29 cellular contexts compared by ENCODE assay signal in the genomic region with DNA sequence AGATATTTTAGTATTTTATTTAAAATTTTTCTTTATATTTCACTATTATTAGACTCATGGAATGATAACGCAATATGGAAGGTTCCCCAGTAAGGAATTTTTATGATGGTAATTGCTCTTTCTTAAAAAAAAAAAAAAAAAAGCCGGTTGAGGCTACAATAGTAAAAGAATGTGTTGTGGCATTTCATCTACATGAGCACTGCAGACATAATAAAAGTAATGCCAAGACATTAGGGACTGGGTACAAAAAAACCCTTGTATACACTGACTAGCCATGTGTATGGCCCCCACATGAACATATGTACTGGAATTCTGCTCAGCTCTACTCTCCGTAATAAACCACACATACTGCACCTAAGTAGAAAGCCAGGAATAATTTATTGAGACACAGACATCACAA.
DNase-seq lines count a peak whose midpoint lies in the region; ATAC-seq and TF ChIP-seq lines count a peak whose summit lies in the region.
"Had no signal": no experiment of that assay in that cellular context is flagged by ENCODE, and none has a peak within 500 bp of the region (broad histone marks: within the 10 kb centered on the region; RNA-seq: fewer than 3 reads in every experiment).

No MANE protein-coding gene starts in this region.

- no peaks in the 10 kb centered on the region for H3K36me3 ChIP-seq in CD4-positive, alpha-beta memory T cell (ENCODE audit: insufficient read depth, low read length)
- H3K36me3 ChIP-seq: left lung, MG63, sigmoid colon, SJSA1 had no signal

- DNase-seq in GM03348 (ENCODE audit: low spot score) (peak; percentile 40), amniotic epithelial cell (ENCODE audit: low read depth) (peak; percentile 7), fibroblast of villous mesenchyme (ENCODE audit: low read depth) (peak; percentile 23), left ventricle myocardium superior (no peak), putamen (ENCODE audit: low spot score) (no peak)
- no peak for DNase-seq in CD4-positive, alpha-beta memory T cell
- DNase-seq in stimulated activated CD4-positive, alpha-beta T cell treated with anti-CD3 and anti-CD28 coated beads, Interleukin-2, amount 100 ng/mL, for 24 hours, result no peak
- DNase-seq: activated CD4-positive, alpha-beta T cell treated with anti-CD3 and anti-CD28 coated beads, Interleukin-2, amount 50 U/mL, for 1 hour; activated CD4-positive, CD25-positive, alpha-beta regulatory T cell; activated effector memory CD4-positive, alpha-beta T cell treated with anti-CD3 and anti-CD28 coated beads, Interleukin-2, amount 50 U/mL, for 16 hours; activated T-cell treated with anti-CD3 and anti-CD28 coated beads, Interleukin-2, amount 50 U/mL, for 24 hours; aorta; CD4-positive, CD25-positive, alpha-beta regulatory T cell; cerebellar nuclear complex; DND-41; islet precursor cell; KG1; left lung; MG63; NCI-H1105 treated with DMSO at 0.1 percent for 48 hours; NCI-H1930; NCI-H510A treated with DMSO at 0.1 percent for 48 hours; sigmoid colon; stimulated activated CD4-positive, alpha-beta T cell treated with anti-CD3 and anti-CD28 coated beads, Interleukin-15, amount 100 ng/mL, for 24 hours had no signal

- intact Hi-C loops in CD4-positive, alpha-beta memory T cell (cut with micrococcal nuclease), result no loop called here
- intact Hi-C loops in left ventricle myocardium superior (cut with micrococcal nuclease), result no loop called here

- no peaks in the 10 kb centered on the region for H3K27me3 ChIP-seq in CD4-positive, alpha-beta memory T cell (ENCODE audit: insufficient read depth, low read length)
- H3K27me3 ChIP-seq: left lung, MG63, sigmoid colon, SJSA1 had no signal

- no peak for ATAC-seq in left ventricle myocardium superior
- ATAC-seq: left lung; stimulated activated memory B cell treated with anti-CD40 and anti-IgM and Interleukin-4, amounts not matched to agents 10 μg/mL and 1 μg/mL and 100 μg/mL, for 72 hours had no signal

- H3K9me3 ChIP-seq in CD4-positive, alpha-beta memory T cell (ENCODE audit: control insufficient read depth in 1 of 2, low read length in 2 of 2), result no peaks in the 10 kb centered on the region
- H3K9me3 ChIP-seq: left lung, MG63, sigmoid colon, SJSA1 had no signal

- H3K9me3 Mint-ChIP-seq in CD4-positive, alpha-beta memory T cell, result no peaks in the 10 kb centered on the region
- H3K9me3 Mint-ChIP-seq: activated T-cell treated with anti-CD3 and anti-CD28 coated beads, Interleukin-2, amount 50 U/mL, for 24 hours; stimulated activated memory B cell treated with anti-CD40 and anti-IgM and Interleukin-4, amounts not matched to agents 10 μg/mL and 1 μg/mL and 100 μg/mL, for 72 hours; type B pancreatic cell had no signal

- no peak overlapping the region for H3K4me3 Mint-ChIP-seq in CD4-positive, alpha-beta memory T cell
- H3K4me3 Mint-ChIP-seq: activated naive CD8-positive, alpha-beta T cell; activated T-cell treated with anti-CD3 and anti-CD28 coated beads, Interleukin-2, amount 50 U/mL, for 24 hours; CD4-positive, CD25-positive, alpha-beta regulatory T cell; stimulated activated memory B cell treated with anti-CD40 and anti-IgM and Interleukin-4, amounts not matched to agents 10 μg/mL and 1 μg/mL and 100 μg/mL, for 72 hours; type B pancreatic cell had no signal

- H3K4me1 Mint-ChIP-seq in CD4-positive, alpha-beta memory T cell, result no peaks in the 10 kb centered on the region
- H3K4me1 Mint-ChIP-seq: CD4-positive, CD25-positive, alpha-beta regulatory T cell; stimulated activated memory B cell treated with anti-CD40 and anti-IgM and Interleukin-4, amounts not matched to agents 10 μg/mL and 1 μg/mL and 100 μg/mL, for 72 hours had no signal

- no peaks in the 10 kb centered on the region for H3K36me3 Mint-ChIP-seq in CD4-positive, alpha-beta memory T cell
- H3K36me3 Mint-ChIP-seq: type B pancreatic cell had no signal

- no peak overlapping the region for H3K27ac Mint-ChIP-seq in CD4-positive, alpha-beta memory T cell
- H3K27ac Mint-ChIP-seq: activated naive CD8-positive, alpha-beta T cell; activated T-cell treated with anti-CD3 and anti-CD28 coated beads, Interleukin-2, amount 50 U/mL, for 24 hours; CD4-positive, CD25-positive, alpha-beta regulatory T cell; stimulated activated memory B cell treated with anti-CD40 and anti-IgM and Interleukin-4, amounts not matched to agents 10 μg/mL and 1 μg/mL and 100 μg/mL, for 72 hours; type B pancreatic cell had no signal

- CTCF ChIA-PET in CD4-positive, alpha-beta memory T cell (lab: Charles Lee; ENCODE audit: partially characterized antibody), result no interaction called here

- no peak overlapping the region for H3K27ac ChIP-seq in CD4-positive, alpha-beta memory T cell (ENCODE audit: low read depth, low read length)
- H3K27ac ChIP-seq: left lung, RWPE1, sigmoid colon, SJSA1 had no signal

- POLR2A ChIA-PET in CD4-positive, alpha-beta memory T cell (lab: Charles Lee; ENCODE audit: partially characterized antibody), result no interaction called here

- no peak overlapping the region for H3K4me3 ChIP-seq in fibroblast of villous mesenchyme (ENCODE audit: low read depth, low read length)
- no peak overlapping the region for H3K4me3 ChIP-seq in CD4-positive, alpha-beta memory T cell (ENCODE audit: low read length in 2 of 2)
- H3K4me3 ChIP-seq: left lung, MG63, sigmoid colon, SJSA1 had no signal

- no peaks in the 10 kb centered on the region for H3K4me1 ChIP-seq in CD4-positive, alpha-beta memory T cell (ENCODE audit: insufficient read depth, low read length)
- H3K4me1 ChIP-seq: left lung had no signal

- TF ChIP-seq CTCF in fibroblast of villous mesenchyme (IDR thresholded peaks at IDR 0.05; ENCODE audit: insufficient read depth, low read depth, low read length), result no peak

- peaks cover 0 to 4% of the 10 kb centered on the region in 2 donors for H3K27me3 Mint-ChIP-seq in CD4-positive, alpha-beta memory T cell
- H3K27me3 Mint-ChIP-seq: activated naive CD8-positive, alpha-beta T cell; activated T-cell treated with anti-CD3 and anti-CD28 coated beads, Interleukin-2, amount 50 U/mL, for 24 hours; CD4-positive, CD25-positive, alpha-beta regulatory T cell; stimulated activated memory B cell treated with anti-CD40 and anti-IgM and Interleukin-4, amounts not matched to agents 10 μg/mL and 1 μg/mL and 100 μg/mL, for 72 hours; type B pancreatic cell had no signal

Comparison
In these comparisons a context has a peak if more than half of its experiments do, and no peak if none do; other contexts are left out.
1. DNase-seq: peak in GM03348 (single experiment), amniotic epithelial cell (single experiment) and fibroblast of villous mesenchyme (single experiment); none in CD4-positive, alpha-beta memory T cell (0 of 5), left ventricle myocardium superior (single experiment), putamen (single experiment) and stimulated activated CD4-positive, alpha-beta T cell treated with anti-CD3 and anti-CD28 coated beads, Interleukin-2, amount 100 ng/mL, for 24 hours (0 of 2).